In genomic region chr22:20568502-20569058, GRCh38 we compare ENCODE assay signal across 11 cellular contexts.
DNase-seq lines count a peak whose midpoint lies in the region; ATAC-seq and TF ChIP-seq lines count a peak whose summit lies in the region.
"Had no signal": no experiment of that assay in that cellular context is flagged by ENCODE, and none has a peak within 500 bp of the region (broad histone marks: within the 10 kb centered on the region; RNA-seq: fewer than 3 reads in every experiment).

No MANE protein-coding gene starts in this region.

- RAD21 ChIA-PET in HCT116 (lab: Charles Lee; ENCODE audit: low non-redundant PET in 1 of 2, low total read pairs in 2 of 2, uncharacterized antibody in 2 of 2, unreplicated experiment in 2 of 2) = interaction anchor here in 1 of 2 experiments (0.5 kb wide), 1 partner anchor 140 kb away, joined by 3 read pairs; no protein-coding TSS in a partner anchor

- H3K4me2 ChIP-seq in HCT116 (ENCODE audit: low read length) (peak overlapping the region; percentile 63), smooth muscle cell (peak overlapping the region; percentile 12)

- CTCF ChIA-PET in HCT116 (lab: Charles Lee) = interaction anchor here (0.7 to 2.6 kb wide), 12 partner anchors 11 to 150 kb away, joined by 3 to 17 read pairs (median 3); partner anchors contain the start of genes KLHL22 and MED15

- H2AFZ ChIP-seq in HCT116 (ENCODE audit: low read depth, low read length, poor library complexity, severe bottlenecking) (no peak overlapping the region), smooth muscle cell (ENCODE audit: low read depth) (no peak overlapping the region)

- DNase-seq in HCT116 (ENCODE audit: low read depth, low spot score) (no peak), left ventricle myocardium superior (peak; percentile 10), smooth muscle cell (lab: John Stamatoyannopoulos, UW; ENCODE audit: unreplicated experiment) (no peak), activated gamma-delta T cell (lab: John Stamatoyannopoulos, UW) (no peak), sciatic nerve (ENCODE audit: low spot score) (no peak), NCI-H2227 treated with DMSO at 0.1 percent for 48 hours (lab: John Stamatoyannopoulos, UW) (no peak), dermis blood vessel endothelial cell (no peak)
- DNase-seq: cortex of kidney, NCI-H2171 treated with DMSO at 0.1 percent for 48 hours, SIG-M5 had no signal

- no peaks in the 10 kb centered on the region for H3K9me2 ChIP-seq in HCT116 (ENCODE audit: insufficient read depth)

- no peak for TF ChIP-seq RAD21 in HCT116 (IDR thresholded peaks at IDR 0.05; ENCODE audit: low read depth)

- H3K36me3 ChIP-seq in HCT116 (ENCODE audit: control insufficient read depth in 1 of 2, insufficient read depth in 2 of 2, low read length in 2 of 2) (peaks cover 28 to 55% of the 10 kb centered on the region in 2 experiments), smooth muscle cell (ENCODE audit: low read depth) (peaks cover 6% of the 10 kb centered on the region)

- H3F3A ChIP-seq in smooth muscle cell (ENCODE audit: low read depth) = peaks cover 28% of the 10 kb centered on the region

- no TSS peak for BruUV-seq in HCT116 (replicated peaks; lab: Mats Ljungman, UMichigan)

- H4K20me1 ChIP-seq in HCT116 (ENCODE audit: insufficient read depth) (no peaks in the 10 kb centered on the region), smooth muscle cell (ENCODE audit: low read depth) (peaks cover 99% of the 10 kb centered on the region)

- WGBS in smooth muscle cell (ENCODE audit: low lambda C conversion rate) = 85% methylated on average over 9 of the region's 9 CpGs

- H3K9me3 ChIP-seq in HCT116 (ENCODE audit: control insufficient read depth in 1 of 2, insufficient read depth in 1 of 2, low read depth in 1 of 2, low read length in 2 of 2) (no peaks in the 10 kb centered on the region), smooth muscle cell (replicated peaks; ENCODE audit: low read depth) (no peaks in the 10 kb centered on the region)

- TF ChIP-seq CTCF in HCT116 (IDR thresholded peaks at IDR 0.05 in 2 of 3, conservative IDR thresholded peaks at IDR 0.05 in 1 of 3; ENCODE audit: borderline replicate concordance in 1 of 3, insufficient read depth in 1 of 3, low read depth in 2 of 3, low read length in 2 of 3) = no peak
- no peak for TF ChIP-seq CTCF in smooth muscle cell (IDR thresholded peaks at IDR 0.05; ENCODE audit: borderline replicate concordance, insufficient read depth, poor library complexity, severe bottlenecking)

- H3K4me3 ChIP-seq in HCT116 (replicated peaks in 1 of 2; ENCODE audit: low read depth in 1 of 2, low read length in 2 of 2) (peak overlapping the region in 1 of 2 experiments; percentile 7; a peak in 1 of 4 replicates), smooth muscle cell (no peak overlapping the region)

- peak; percentile 11 for ATAC-seq in HCT116
- no peak for ATAC-seq in activated T-helper 17 cell treated with anti-CD3 and anti-CD28 coated beads, Interleukin-2, amount 50 U/mL, for 72 hours (replicated peaks)
- no peak for ATAC-seq in left ventricle myocardium superior
- ATAC-seq in sciatic nerve = no peak

- H3K27ac ChIP-seq in HCT116 (ENCODE audit: low read depth, low read length) (peak overlapping the region; percentile 76), smooth muscle cell (ENCODE audit: low read depth) (peak overlapping the region; percentile 87)

- POLR2A ChIA-PET in HCT116 (lab: Charles Lee) = no interaction called here

- H3K36me3 Mint-ChIP-seq in activated T-helper 17 cell treated with anti-CD3 and anti-CD28 coated beads, Interleukin-2, amount 50 U/mL, for 72 hours (ENCODE audit: low read depth) = peaks cover 99% of the 10 kb centered on the region

- intact Hi-C loops in HCT116 (cut with micrococcal nuclease) (loop anchor here (2.0 kb wide), 1 partner anchor 150 kb away; no protein-coding TSS in a partner anchor), left ventricle myocardium superior (cut with micrococcal nuclease) (no loop called here), sciatic nerve (cut with DNase I) (no loop called here)

- H3K4me1 ChIP-seq in HCT116 (ENCODE audit: control insufficient read depth in 1 of 2, insufficient read depth in 2 of 2, low read length in 2 of 2) (peaks cover 42 to 61% of the 10 kb centered on the region in 2 experiments), smooth muscle cell (ENCODE audit: low read depth) (no peaks in the 10 kb centered on the region)

- H3K4me1 Mint-ChIP-seq in activated T-helper 17 cell treated with anti-CD3 and anti-CD28 coated beads, Interleukin-2, amount 50 U/mL, for 72 hours = peaks cover 45% of the 10 kb centered on the region

- H3K9ac ChIP-seq in HCT116 (ENCODE audit: low read length) (peak overlapping the region; percentile 49), smooth muscle cell (ENCODE audit: low read depth) (no peak overlapping the region)

- H3K9me3 Mint-ChIP-seq in activated T-helper 17 cell treated with anti-CD3 and anti-CD28 coated beads, Interleukin-2, amount 50 U/mL, for 72 hours = no peaks in the 10 kb centered on the region

- H3K4me3 Mint-ChIP-seq in activated T-helper 17 cell treated with anti-CD3 and anti-CD28 coated beads, Interleukin-2, amount 50 U/mL, for 72 hours = peak overlapping the region; percentile 62

- peak overlapping the region; percentile 59 for H3K27ac Mint-ChIP-seq in activated T-helper 17 cell treated with anti-CD3 and anti-CD28 coated beads, Interleukin-2, amount 50 U/mL, for 72 hours

- no peaks in the 10 kb centered on the region for H3K27me3 Mint-ChIP-seq in activated T-helper 17 cell treated with anti-CD3 and anti-CD28 coated beads, Interleukin-2, amount 50 U/mL, for 72 hours

- no peaks in the 10 kb centered on the region for H3K27me3 ChIP-seq in HCT116 (ENCODE audit: insufficient read depth, low read length)
- H3K27me3 ChIP-seq in smooth muscle cell (ENCODE audit: low read depth) = no peaks in the 10 kb centered on the region

- H3K79me2 ChIP-seq in HCT116 (ENCODE audit: insufficient read depth, low read length) (peaks cover 20% of the 10 kb centered on the region; the same call in 1 of the 2 replicates), smooth muscle cell (ENCODE audit: low read depth) (peaks cover 19% of the 10 kb centered on the region)

- TF ChIP-seq POLR2A in HCT116 (IDR thresholded peaks at IDR 0.05; ENCODE audit: borderline replicate concordance, extremely low read depth, insufficient read depth, insufficient read length) = no peak

TF ChIP-seq in HCT116, 20 proteins besides CTCF, POLR2A, EP300 and RAD21:
- TF ChIP-seq ZNF274 (IDR thresholded peaks at IDR 0.05; ENCODE audit: low read depth, low read length) = no peak
- no peak for TF ChIP-seq YY1 (IDR thresholded peaks at IDR 0.05; ENCODE audit: extremely low read depth, insufficient replicate concordance, low read depth, low read length)
- no peak for TF ChIP-seq ZFX (IDR thresholded peaks at IDR 0.05)
- no peak for TF ChIP-seq JUND (IDR thresholded peaks at IDR 0.05)
- TF ChIP-seq TCF7L2 (IDR thresholded peaks at IDR 0.05; ENCODE audit: borderline replicate concordance, extremely low read depth, insufficient read depth, insufficient read length) = no peak
